Comparison of ENCODE assay signal across 1 cellular context in the genomic region with DNA sequence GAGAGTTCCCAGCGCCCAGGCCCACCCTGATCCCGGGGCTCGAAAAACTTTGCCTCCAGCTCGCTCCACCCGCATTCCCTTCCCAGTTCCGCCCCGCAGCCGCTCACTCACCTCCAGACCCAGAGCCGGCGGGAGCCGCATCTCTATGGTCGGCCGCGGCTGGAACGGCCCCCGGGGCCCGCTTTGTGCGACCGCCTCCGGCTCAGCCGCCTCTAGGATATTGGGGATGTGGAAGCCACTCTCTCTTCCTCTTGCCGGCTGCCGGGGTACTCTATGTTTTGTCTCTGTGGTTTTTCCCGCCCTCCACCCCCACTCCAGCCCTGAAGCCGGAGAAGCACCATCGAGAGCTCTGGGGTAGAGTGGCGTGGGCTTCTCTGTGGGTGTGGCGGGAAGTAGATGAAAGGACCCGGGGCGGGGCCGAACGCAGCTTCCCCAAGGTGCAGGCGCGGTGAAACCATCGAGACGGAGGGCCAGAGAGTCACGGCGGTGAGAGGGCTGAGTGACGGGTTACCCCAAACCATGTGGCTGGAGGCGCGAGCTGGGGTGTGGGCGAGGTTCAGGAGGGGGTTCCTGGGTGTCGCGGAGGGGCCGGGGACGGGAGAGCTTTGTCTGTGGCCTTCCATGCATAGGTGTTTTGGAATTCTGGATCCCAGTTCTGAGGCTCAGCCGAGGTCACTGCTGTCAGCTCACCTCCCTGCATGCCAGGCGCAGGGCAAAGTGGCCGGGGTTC.
A peak's percentile ranks its signal among the peaks of the same experiment; 100 is the strongest.
TF ChIP-seq lines count a peak whose summit lies in the region.

BCS1L (plus strand) TSS at position 426 of the 730 bp plus-strand sequence. CDS start 1,305 bp downstream, outside the sequence.
ZNF142 (minus strand) TSS at position 366 of the 730 bp plus-strand sequence. CDS start 3,194 bp downstream, outside the sequence.

TF ChIP-seq in HepG2, 621 proteins besides CTCF, POLR2A, EP300 and RAD21 (continued from another document and continues in another):
- TF ChIP-seq ZNF710 (CRISPR knock-in tag; IDR thresholded peaks at IDR 0.05; ENCODE audit: borderline replicate concordance) (peak; percentile 61), DMAP1 (CRISPR knock-in tag; IDR thresholded peaks at IDR 0.05) (peak; percentile 97), NFIC (IDR thresholded peaks at IDR 0.05; ENCODE audit: low read length) (no peak), ZNF513 (CRISPR knock-in tag; conservative IDR thresholded peaks at IDR 0.05) (no peak), MBNL3 (CRISPR knock-in tag; conservative IDR thresholded peaks at IDR 0.05) (no peak), EHMT2 (IDR thresholded peaks at IDR 0.05; ENCODE audit: borderline replicate concordance, low read depth, low read length) (no peak), CBX2 (IDR thresholded peaks at IDR 0.05; ENCODE audit: low read depth, low read length) (no peak), CBX2 (CRISPR knock-in tag; IDR thresholded peaks at IDR 0.05; ENCODE audit: low read depth) (no peak), ZNF33A (CRISPR knock-in tag; IDR thresholded peaks at IDR 0.05; ENCODE audit: borderline replicate concordance) (no peak), ZNF468 (CRISPR knock-in tag; IDR thresholded peaks at IDR 0.05) (no peak), ZKSCAN8 (CRISPR knock-in tag; IDR thresholded peaks at IDR 0.05; ENCODE audit: borderline replicate concordance) (no peak), ZNF724P (CRISPR knock-in tag; IDR thresholded peaks at IDR 0.05; ENCODE audit: borderline replicate concordance) (no peak), SMC3 (IDR thresholded peaks at IDR 0.05; ENCODE audit: low read length) (no peak), TCF12 (IDR thresholded peaks at IDR 0.05) (no peak), TCF12 (CRISPR knock-in tag; IDR thresholded peaks at IDR 0.05) (peak; percentile 91; the same call in 1 of the 2 replicates), MAFG (CRISPR knock-in tag; IDR thresholded peaks at IDR 0.05) (no peak), SRSF9 (IDR thresholded peaks at IDR 0.05; ENCODE audit: borderline replicate concordance, insufficient read depth, low read depth, low read length, poor library complexity, severe bottlenecking) (no peak), ELF3 (CRISPR knock-in tag; IDR thresholded peaks at IDR 0.05) (peak; percentile 68), ZNF570 (CRISPR knock-in tag; IDR thresholded peaks at IDR 0.05; ENCODE audit: borderline replicate concordance) (no peak; the same call in 1 of the 2 replicates), POGK (CRISPR knock-in tag; conservative IDR thresholded peaks at IDR 0.05) (peak; percentile 26; the same call in 1 of the 2 replicates), BCL3 (CRISPR knock-in tag; IDR thresholded peaks at IDR 0.05) (peak; percentile 53), SP4 (CRISPR knock-in tag; IDR thresholded peaks at IDR 0.05) (peak; percentile 88), MBD4 (IDR thresholded peaks at IDR 0.05; ENCODE audit: borderline replicate concordance, low read length) (no peak), ZNF501 (CRISPR knock-in tag; IDR thresholded peaks at IDR 0.05) (peak; percentile 83), SUZ12 (IDR thresholded peaks at IDR 0.05; ENCODE audit: low read depth, low read length) (no peak), MLX (CRISPR knock-in tag; IDR thresholded peaks at IDR 0.05) (no peak), MAFF (IDR thresholded peaks at IDR 0.05; ENCODE audit: low read depth, low read length) (no peak), SKIL (CRISPR knock-in tag; IDR thresholded peaks at IDR 0.05; ENCODE audit: borderline replicate concordance) (no peak), JUNB (CRISPR knock-in tag; IDR thresholded peaks at IDR 0.05; ENCODE audit: borderline replicate concordance) (no peak; the same call in 1 of the 2 replicates), ZBTB7B (CRISPR knock-in tag; IDR thresholded peaks at IDR 0.05) (peak; percentile 13), HDAC2 (CRISPR knock-in tag; IDR thresholded peaks at IDR 0.05) (peak; percentile 67)
- TF ChIP-seq, protein P1, sequence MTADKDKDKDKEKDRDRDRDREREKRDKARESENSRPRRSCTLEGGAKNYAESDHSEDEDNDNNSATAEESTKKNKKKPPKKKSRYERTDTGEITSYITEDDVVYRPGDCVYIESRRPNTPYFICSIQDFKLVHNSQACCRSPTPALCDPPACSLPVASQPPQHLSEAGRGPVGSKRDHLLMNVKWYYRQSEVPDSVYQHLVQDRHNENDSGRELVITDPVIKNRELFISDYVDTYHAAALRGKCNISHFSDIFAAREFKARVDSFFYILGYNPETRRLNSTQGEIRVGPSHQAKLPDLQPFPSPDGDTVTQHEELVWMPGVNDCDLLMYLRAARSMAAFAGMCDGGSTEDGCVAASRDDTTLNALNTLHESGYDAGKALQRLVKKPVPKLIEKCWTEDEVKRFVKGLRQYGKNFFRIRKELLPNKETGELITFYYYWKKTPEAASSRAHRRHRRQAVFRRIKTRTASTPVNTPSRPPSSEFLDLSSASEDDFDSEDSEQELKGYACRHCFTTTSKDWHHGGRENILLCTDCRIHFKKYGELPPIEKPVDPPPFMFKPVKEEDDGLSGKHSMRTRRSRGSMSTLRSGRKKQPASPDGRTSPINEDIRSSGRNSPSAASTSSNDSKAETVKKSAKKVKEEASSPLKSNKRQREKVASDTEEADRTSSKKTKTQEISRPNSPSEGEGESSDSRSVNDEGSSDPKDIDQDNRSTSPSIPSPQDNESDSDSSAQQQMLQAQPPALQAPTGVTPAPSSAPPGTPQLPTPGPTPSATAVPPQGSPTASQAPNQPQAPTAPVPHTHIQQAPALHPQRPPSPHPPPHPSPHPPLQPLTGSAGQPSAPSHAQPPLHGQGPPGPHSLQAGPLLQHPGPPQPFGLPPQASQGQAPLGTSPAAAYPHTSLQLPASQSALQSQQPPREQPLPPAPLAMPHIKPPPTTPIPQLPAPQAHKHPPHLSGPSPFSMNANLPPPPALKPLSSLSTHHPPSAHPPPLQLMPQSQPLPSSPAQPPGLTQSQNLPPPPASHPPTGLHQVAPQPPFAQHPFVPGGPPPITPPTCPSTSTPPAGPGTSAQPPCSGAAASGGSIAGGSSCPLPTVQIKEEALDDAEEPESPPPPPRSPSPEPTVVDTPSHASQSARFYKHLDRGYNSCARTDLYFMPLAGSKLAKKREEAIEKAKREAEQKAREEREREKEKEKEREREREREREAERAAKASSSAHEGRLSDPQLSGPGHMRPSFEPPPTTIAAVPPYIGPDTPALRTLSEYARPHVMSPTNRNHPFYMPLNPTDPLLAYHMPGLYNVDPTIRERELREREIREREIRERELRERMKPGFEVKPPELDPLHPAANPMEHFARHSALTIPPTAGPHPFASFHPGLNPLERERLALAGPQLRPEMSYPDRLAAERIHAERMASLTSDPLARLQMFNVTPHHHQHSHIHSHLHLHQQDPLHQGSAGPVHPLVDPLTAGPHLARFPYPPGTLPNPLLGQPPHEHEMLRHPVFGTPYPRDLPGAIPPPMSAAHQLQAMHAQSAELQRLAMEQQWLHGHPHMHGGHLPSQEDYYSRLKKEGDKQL (CRISPR knock-in tag; IDR thresholded peaks at IDR 0.05; ENCODE audit: low read depth): no peak
- TF ChIP-seq, protein P2, sequence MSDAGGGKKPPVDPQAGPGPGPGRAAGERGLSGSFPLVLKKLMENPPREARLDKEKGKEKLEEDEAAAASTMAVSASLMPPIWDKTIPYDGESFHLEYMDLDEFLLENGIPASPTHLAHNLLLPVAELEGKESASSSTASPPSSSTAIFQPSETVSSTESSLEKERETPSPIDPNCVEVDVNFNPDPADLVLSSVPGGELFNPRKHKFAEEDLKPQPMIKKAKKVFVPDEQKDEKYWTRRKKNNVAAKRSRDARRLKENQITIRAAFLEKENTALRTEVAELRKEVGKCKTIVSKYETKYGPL (CRISPR knock-in tag; IDR thresholded peaks at IDR 0.05): no peak
- TF ChIP-seq, protein P3, sequence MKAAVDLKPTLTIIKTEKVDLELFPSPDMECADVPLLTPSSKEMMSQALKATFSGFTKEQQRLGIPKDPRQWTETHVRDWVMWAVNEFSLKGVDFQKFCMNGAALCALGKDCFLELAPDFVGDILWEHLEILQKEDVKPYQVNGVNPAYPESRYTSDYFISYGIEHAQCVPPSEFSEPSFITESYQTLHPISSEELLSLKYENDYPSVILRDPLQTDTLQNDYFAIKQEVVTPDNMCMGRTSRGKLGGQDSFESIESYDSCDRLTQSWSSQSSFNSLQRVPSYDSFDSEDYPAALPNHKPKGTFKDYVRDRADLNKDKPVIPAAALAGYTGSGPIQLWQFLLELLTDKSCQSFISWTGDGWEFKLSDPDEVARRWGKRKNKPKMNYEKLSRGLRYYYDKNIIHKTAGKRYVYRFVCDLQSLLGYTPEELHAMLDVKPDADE (CRISPR knock-in tag; IDR thresholded peaks at IDR 0.05): no peak
